In genomic region chr9:95074632-95075269, GRCh38 we compare ENCODE assay signal across 12 cellular contexts.
DNase-seq lines count a peak whose midpoint lies in the region; ATAC-seq and TF ChIP-seq lines count a peak whose summit lies in the region.
"Had no signal": no experiment of that assay in that cellular context is flagged by ENCODE, and none has a peak within 500 bp of the region (broad histone marks: within the 10 kb centered on the region; RNA-seq: fewer than 3 reads in every experiment).

No MANE protein-coding gene starts in this region.

- intact Hi-C loops in left ventricle myocardium inferior (cut with micrococcal nuclease) = no loop called here
- intact Hi-C loops in right cardiac atrium (cut with DNase I) = no loop called here
- intact Hi-C loops in colonic mucosa (cut with DNase I) = no loop called here
- intact Hi-C loops in vagina (cut with DNase I) = no loop called here

- H3K4me3 ChIP-seq in left ventricle myocardium inferior = no peak overlapping the region
- H3K4me3 ChIP-seq in right cardiac atrium (ENCODE audit: low read length) = no peak overlapping the region
- no peak overlapping the region for H3K4me3 ChIP-seq in colonic mucosa
- no peak overlapping the region for H3K4me3 ChIP-seq in vagina

- no peak overlapping the region for H3K4me3 Mint-ChIP-seq in nephron
- H3K4me3 Mint-ChIP-seq in activated CD4-positive, alpha-beta T cell treated with anti-CD3 and anti-CD28 coated beads, Interleukin-2, amount 10 ng/mL, durations not matched to agents 7 days and 5 days = no peak overlapping the region

- CTCF ChIA-PET in activated CD4-positive, alpha-beta T cell treated with anti-CD3 and anti-CD28 coated beads, Interleukin-2, amount 10 ng/mL, durations not matched to agents 7 days and 5 days (lab: Charles Lee) = interaction anchor here (0.7 kb wide), 1 partner anchor 21 kb away, joined by 3 read pairs; no protein-coding TSS in a partner anchor

- H3K36me3 Mint-ChIP-seq in nephron (ENCODE audit: low read depth) = peaks cover 31% of the 10 kb centered on the region
- no peaks in the 10 kb centered on the region for H3K36me3 Mint-ChIP-seq in activated CD4-positive, alpha-beta T cell treated with anti-CD3 and anti-CD28 coated beads, Interleukin-2, amount 10 ng/mL, durations not matched to agents 7 days and 5 days (ENCODE audit: low read depth)

- no peaks in the 10 kb centered on the region for H3K27me3 Mint-ChIP-seq in nephron (ENCODE audit: low read depth)
- H3K27me3 Mint-ChIP-seq in activated CD4-positive, alpha-beta T cell treated with anti-CD3 and anti-CD28 coated beads, Interleukin-2, amount 10 ng/mL, durations not matched to agents 7 days and 5 days = no peaks in the 10 kb centered on the region

- H3K36me3 ChIP-seq in left ventricle myocardium inferior = peaks cover 12% of the 10 kb centered on the region
- no peaks in the 10 kb centered on the region for H3K36me3 ChIP-seq in colonic mucosa
- no peaks in the 10 kb centered on the region for H3K36me3 ChIP-seq in vagina

- no peak for TF ChIP-seq POLR2A in vagina (IDR thresholded peaks at IDR 0.05)

- POLR2A ChIA-PET in activated CD4-positive, alpha-beta T cell treated with anti-CD3 and anti-CD28 coated beads, Interleukin-2, amount 10 ng/mL, durations not matched to agents 7 days and 5 days (lab: Charles Lee) = interaction anchor here (0.6 kb wide), 1 partner anchor 38 kb away, joined by 4 read pairs; no protein-coding TSS in a partner anchor

- H3K9me3 Mint-ChIP-seq in nephron = no peaks in the 10 kb centered on the region
- no peaks in the 10 kb centered on the region for H3K9me3 Mint-ChIP-seq in activated CD4-positive, alpha-beta T cell treated with anti-CD3 and anti-CD28 coated beads, Interleukin-2, amount 10 ng/mL, durations not matched to agents 7 days and 5 days

- H3K27ac ChIP-seq in left ventricle myocardium inferior (replicated peaks) (peak overlapping the region; percentile 90), right cardiac atrium (ENCODE audit: low read length) (no peak overlapping the region), colonic mucosa (no peak overlapping the region), vagina (peak overlapping the region; percentile 34)

- H3K27ac Mint-ChIP-seq in nephron = peak overlapping the region; percentile 46 to 71 (median 47)
- H3K27ac Mint-ChIP-seq in activated CD4-positive, alpha-beta T cell treated with anti-CD3 and anti-CD28 coated beads, Interleukin-2, amount 10 ng/mL, durations not matched to agents 7 days and 5 days = no peak overlapping the region

- DNase-seq in left ventricle myocardium inferior = no peak
- no peak for DNase-seq in right cardiac atrium
- DNase-seq in colonic mucosa = peak; percentile 50
- DNase-seq in vagina (ENCODE audit: extremely low spot score in 2 of 2) = no peak
- no peak for DNase-seq in medulla oblongata (ENCODE audit: extremely low spot score)
- no peak for DNase-seq in activated CD4-positive, alpha-beta T cell treated with anti-CD3 and anti-CD28 coated beads, Interleukin-2, amount 10 ng/mL, durations not matched to agents 7 days and 5 days
- no peak for DNase-seq in NCI-H2227 (lab: John Stamatoyannopoulos, UW; ENCODE audit: unreplicated experiment)
- DNase-seq: effector CD4-positive, alpha-beta T cell; IMR-90; T1000 had no signal

- H3K27me3 ChIP-seq in left ventricle myocardium inferior (ENCODE audit: low read depth) = no peaks in the 10 kb centered on the region
- no peaks in the 10 kb centered on the region for H3K27me3 ChIP-seq in right cardiac atrium (ENCODE audit: control insufficient read depth, insufficient read depth)
- H3K27me3 ChIP-seq in colonic mucosa = no peaks in the 10 kb centered on the region
- no peaks in the 10 kb centered on the region for H3K27me3 ChIP-seq in vagina

- no peak for ATAC-seq in right cardiac atrium
- ATAC-seq: HCT116 had no signal

- 72% methylated on average over 12 of the region's 12 CpGs for WGBS in right cardiac atrium

- peaks cover 100% of the 10 kb centered on the region for H3K4me1 ChIP-seq in left ventricle myocardium inferior
- peaks cover 27% of the 10 kb centered on the region for H3K4me1 ChIP-seq in right cardiac atrium (ENCODE audit: control insufficient read depth, insufficient read depth, low read length)
- peaks cover 17% of the 10 kb centered on the region for H3K4me1 ChIP-seq in colonic mucosa
- H3K4me1 ChIP-seq in vagina = peaks cover 98% of the 10 kb centered on the region

- no peak for TF ChIP-seq CTCF in left ventricle myocardium inferior (IDR thresholded peaks at IDR 0.05; ENCODE audit: borderline replicate concordance)
- TF ChIP-seq CTCF in colonic mucosa (IDR thresholded peaks at IDR 0.05) = no peak
- no peak for TF ChIP-seq CTCF in nephron (IDR thresholded peaks at IDR 0.05; ENCODE audit: unreplicated experiment in 3 of 3)
- no peak for TF ChIP-seq CTCF in vagina (IDR thresholded peaks at IDR 0.05)

- H3K9ac ChIP-seq in colonic mucosa (ENCODE audit: low read depth in 2 of 2, low read length in 2 of 2) = no peak overlapping the region

- peaks cover 62% of the 10 kb centered on the region for H3K4me1 Mint-ChIP-seq in nephron
- no peaks in the 10 kb centered on the region for H3K4me1 Mint-ChIP-seq in activated CD4-positive, alpha-beta T cell treated with anti-CD3 and anti-CD28 coated beads, Interleukin-2, amount 10 ng/mL, durations not matched to agents 7 days and 5 days

- H3K9me3 ChIP-seq in left ventricle myocardium inferior (replicated peaks) = no peaks in the 10 kb centered on the region
- H3K9me3 ChIP-seq in right cardiac atrium (ENCODE audit: control insufficient read depth, low read length) = no peaks in the 10 kb centered on the region
- no peaks in the 10 kb centered on the region for H3K9me3 ChIP-seq in colonic mucosa
- H3K9me3 ChIP-seq in vagina = no peaks in the 10 kb centered on the region

Comparison
In these comparisons a context has a peak if more than half of its experiments do, and no peak if none do; other contexts are left out.
1. H3K27ac ChIP-seq: peak in left ventricle myocardium inferior (single experiment) and vagina (single experiment); none in right cardiac atrium (single experiment) and colonic mucosa (single experiment).